23 cellular contexts compared by ENCODE assay signal in the genomic region with DNA sequence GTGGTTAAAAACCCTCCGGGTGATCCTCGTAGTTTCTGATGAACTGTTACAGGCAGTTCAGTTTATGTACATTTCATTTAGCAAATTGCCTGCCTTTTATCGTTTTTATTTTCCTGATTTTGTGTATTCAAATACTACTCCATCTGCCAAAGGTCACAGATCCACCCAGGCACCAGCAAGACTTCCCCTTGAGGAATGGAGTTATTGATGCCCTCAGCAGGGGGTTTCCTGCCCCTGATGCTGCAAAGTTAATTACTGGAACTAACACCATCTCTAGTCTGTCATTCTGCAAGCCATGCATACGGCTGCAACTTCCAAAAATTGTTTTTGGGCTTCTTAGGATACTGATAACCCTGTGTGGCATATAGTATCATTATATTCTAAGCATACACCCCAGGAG.
DNase-seq lines count a peak whose midpoint lies in the region; ATAC-seq and TF ChIP-seq lines count a peak whose summit lies in the region.
"Had no signal": no experiment of that assay in that cellular context is flagged by ENCODE, and none has a peak within 500 bp of the region (broad histone marks: within the 10 kb centered on the region; RNA-seq: fewer than 3 reads in every experiment).

No MANE protein-coding gene starts in this region.

- TF ChIP-seq CTCF in suprapubic skin (IDR thresholded peaks at IDR 0.05) (no peak), upper lobe of right lung (IDR thresholded peaks at IDR 0.05) (no peak)

- H3K4me1 ChIP-seq in suprapubic skin (no peaks in the 10 kb centered on the region), upper lobe of right lung (no peaks in the 10 kb centered on the region)
- H3K4me1 ChIP-seq: lower lobe of right lung, testis had no signal

- H3K27me3 ChIP-seq in suprapubic skin (no peaks in the 10 kb centered on the region), upper lobe of right lung (no peaks in the 10 kb centered on the region)
- H3K27me3 ChIP-seq: dorsolateral prefrontal cortex, testis had no signal

- H3K36me3 ChIP-seq in suprapubic skin, result no peaks in the 10 kb centered on the region
- no peaks in the 10 kb centered on the region for H3K36me3 ChIP-seq in upper lobe of right lung
- H3K36me3 ChIP-seq: lower lobe of right lung had no signal

- no peak for TF ChIP-seq EP300 in suprapubic skin (IDR thresholded peaks at IDR 0.05)

- no peak for TF ChIP-seq POLR2A in suprapubic skin (IDR thresholded peaks at IDR 0.05)

- 77% methylated on average over 4 of the region's 4 CpGs for WGBS in suprapubic skin

- H3K9me3 ChIP-seq in suprapubic skin (no peaks in the 10 kb centered on the region), upper lobe of right lung (no peaks in the 10 kb centered on the region)
- H3K9me3 ChIP-seq: lower lobe of right lung, testis had no signal

- intact Hi-C loops in upper lobe of right lung (cut with DNase I), result no loop called here

- no peak for ATAC-seq in HG03175 (IDR thresholded peaks at IDR 0.05; ENCODE audit: unreplicated experiment)
- ATAC-seq in upper lobe of right lung, result no peak
- ATAC-seq: activated CD8-positive, alpha-beta memory T cell treated with anti-CD3 and anti-CD28 coated beads, Interleukin-2, amount 10 ng/mL, durations not matched to agents 7 days and 5 days; lower lobe of right lung; stimulated activated naive B cell treated with anti-CD40 and anti-IgM and Interleukin-4, amounts not matched to agents 10 μg/mL and 1 μg/mL and 100 μg/mL, for 72 hours had no signal

- H3K27ac ChIP-seq in suprapubic skin (no peak overlapping the region), upper lobe of right lung (no peak overlapping the region)
- H3K27ac ChIP-seq: dorsolateral prefrontal cortex, epithelial cell of prostate, lower lobe of right lung, testis had no signal

- H3K4me3 ChIP-seq in suprapubic skin (no peak overlapping the region), upper lobe of right lung (no peak overlapping the region)
- H3K4me3 ChIP-seq: dorsolateral prefrontal cortex, lower lobe of right lung, testis had no signal

- DNase-seq in ELF-1 (ENCODE audit: low read depth, low spot score), result peak; percentile 25
- peak; percentile 49 for DNase-seq in NCI-H1694 treated with DMSO at 0.1 percent for 48 hours (lab: John Stamatoyannopoulos, UW)
- DNase-seq in NCI-H748 treated with DMSO at 0.1 percent for 48 hours (lab: John Stamatoyannopoulos, UW), result peak; percentile 91
- peak; percentile 47 for DNase-seq in iPS-NIHi7 (ENCODE audit: extremely low spot score)
- DNase-seq in suprapubic skin (ENCODE audit: low spot score in 2 of 2), result no peak
- DNase-seq in upper lobe of right lung, result no peak
- no peak for DNase-seq in AML-193 (lab: John Stamatoyannopoulos, UW)
- DNase-seq: activated CD4-positive, alpha-beta T cell treated with anti-CD3 and anti-CD28 coated beads, Interleukin-2, amount 10 ng/mL, durations not matched to agents 7 days and 5 days; activated CD8-positive, alpha-beta memory T cell treated with anti-CD3 and anti-CD28 coated beads, Interleukin-2, amount 10 ng/mL, durations not matched to agents 7 days and 5 days; CD4-positive, alpha-beta T cell; dorsolateral prefrontal cortex; IMR-90; lower lobe of right lung; NCI-H1105 treated with DMSO at 0.1 percent for 48 hours; NCI-H510A; nucleus accumbens; small intestine; stimulated activated CD4-positive, alpha-beta T cell treated with anti-CD3 and anti-CD28 coated beads, Interleukin-2, amount 100 ng/mL, for 24 hours; stimulated activated naive B cell treated with anti-CD40 and anti-IgM and Interleukin-4, amounts not matched to agents 10 μg/mL and 1 μg/mL and 100 μg/mL, for 72 hours; T-helper 2 cell; testis had no signal

Comparison
In these comparisons a context has a peak if more than half of its experiments do, and no peak if none do; other contexts are left out.
1. DNase-seq: peak in ELF-1 (single experiment), NCI-H1694 treated with DMSO at 0.1 percent for 48 hours (single experiment), NCI-H748 treated with DMSO at 0.1 percent for 48 hours (single experiment) and iPS-NIHi7 (single experiment); none in suprapubic skin (0 of 2), upper lobe of right lung (single experiment) and AML-193 (0 of 2).